18 cellular contexts compared by ENCODE assay signal in genomic region chr16:1335996-1336395, GRCh38. TPM values are rescaled to one million over a fixed set of nuclear protein-coding genes. Genes with fewer than 3 reads are reported as not detected.
DNase-seq lines count a peak whose midpoint lies in the region; FAIRE-seq and TF ChIP-seq lines count a peak whose summit lies in the region.
"Had no signal": no experiment of that assay in that cellular context is flagged by ENCODE, and none has a peak within 500 bp of the region (broad histone marks: within the 10 kb centered on the region; RNA-seq: fewer than 3 reads in every experiment).

No MANE protein-coding gene starts in this region.

- TF ChIP-seq CTCF in brain microvascular endothelial cell (IDR thresholded peaks at IDR 0.05; ENCODE audit: low read depth, low read length, missing control alignments), result peak; percentile 10

- H2AFZ ChIP-seq in neuron (ENCODE audit: low read depth, low read length), result no peak overlapping the region

- no peaks in the 10 kb centered on the region for H3K9me3 ChIP-seq in neuron (ENCODE audit: low read length)
- H3K9me3 ChIP-seq: prostate gland, thyroid gland had no signal

- no peak for FAIRE-seq in frontal cortex (lab: Jason Lieb, UNC)
- FAIRE-seq: bronchial epithelial cell, GM12891, TTC549 had no signal

- H3K36me3 Mint-ChIP-seq in IgD-negative memory B cell, result peaks cover 3% of the 10 kb centered on the region
- no peaks in the 10 kb centered on the region for H3K36me3 Mint-ChIP-seq in activated naive CD4-positive, alpha-beta T cell treated with anti-CD3 and anti-CD28 coated beads, Interleukin-2, amount 10 ng/mL, durations not matched to agents 7 days and 5 days

- H3K27me3 ChIP-seq in brain microvascular endothelial cell (replicated peaks) (peaks cover 49% of the 10 kb centered on the region), neuron (ENCODE audit: insufficient read depth, low read length) (peaks cover 22% of the 10 kb centered on the region)

- H3K4me3 Mint-ChIP-seq in IgD-negative memory B cell, result peak overlapping the region in 2 of 4 donors; percentile 37 to 75
- H3K4me3 Mint-ChIP-seq in activated naive CD4-positive, alpha-beta T cell treated with anti-CD3 and anti-CD28 coated beads, Interleukin-2, amount 10 ng/mL, durations not matched to agents 7 days and 5 days, result no peak overlapping the region

- no peaks in the 10 kb centered on the region for H3K9me3 Mint-ChIP-seq in IgD-negative memory B cell
- no peaks in the 10 kb centered on the region for H3K9me3 Mint-ChIP-seq in activated naive CD4-positive, alpha-beta T cell treated with anti-CD3 and anti-CD28 coated beads, Interleukin-2, amount 10 ng/mL, durations not matched to agents 7 days and 5 days

- H3K4me3 ChIP-seq in brain microvascular endothelial cell (ENCODE audit: low read depth, low read length) (no peak overlapping the region), neuron (ENCODE audit: low read length) (peak overlapping the region; percentile 20)
- H3K4me3 ChIP-seq: prostate gland, SJSA1, thyroid gland had no signal

- CTCF ChIA-PET in activated naive CD4-positive, alpha-beta T cell treated with anti-CD3 and anti-CD28 coated beads, Interleukin-2, amount 10 ng/mL, durations not matched to agents 7 days and 5 days (lab: Charles Lee), result no interaction called here

- H3K4me1 ChIP-seq in neuron (ENCODE audit: insufficient read depth, low read length), result peaks cover 54% of the 10 kb centered on the region

- H3K27ac ChIP-seq in brain microvascular endothelial cell, result no peak overlapping the region
- H3K27ac ChIP-seq: prostate gland, SJSA1, thyroid gland had no signal

- H3K36me3 ChIP-seq in brain microvascular endothelial cell (replicated peaks) (no peaks in the 10 kb centered on the region), neuron (ENCODE audit: insufficient read depth, low read length) (peaks cover under 1% of the 10 kb centered on the region)
- H3K36me3 ChIP-seq: prostate gland, SJSA1, thyroid gland had no signal

- peaks cover 6 to 24% (median 17%) of the 10 kb centered on the region in 3 donors for H3K4me1 Mint-ChIP-seq in IgD-negative memory B cell
- peaks cover 24% of the 10 kb centered on the region for H3K4me1 Mint-ChIP-seq in activated naive CD4-positive, alpha-beta T cell treated with anti-CD3 and anti-CD28 coated beads, Interleukin-2, amount 10 ng/mL, durations not matched to agents 7 days and 5 days

- in situ Hi-C loops in brain microvascular endothelial cell (cut with HindIII; ENCODE audit: low pct_ligation_motif_present, low sequenced_read_pairs), result no loop called here

- H3K27me3 Mint-ChIP-seq in IgD-negative memory B cell, result peaks cover 16% of the 10 kb centered on the region
- peaks cover 67% of the 10 kb centered on the region for H3K27me3 Mint-ChIP-seq in activated naive CD4-positive, alpha-beta T cell treated with anti-CD3 and anti-CD28 coated beads, Interleukin-2, amount 10 ng/mL, durations not matched to agents 7 days and 5 days

- DNase-seq in NCI-H748 (lab: John Stamatoyannopoulos, UW; ENCODE audit: unreplicated experiment) (peak; percentile 51), NCI-H748 treated with DMSO at 0.1 percent for 48 hours (lab: John Stamatoyannopoulos, UW) (no peak), brain microvascular endothelial cell (no peak), OCI-M2 (lab: John Stamatoyannopoulos, UW; ENCODE audit: unreplicated experiment) (no peak), frontal cortex (ENCODE audit: low spot score in 2 of 2) (no peak)
- DNase-seq in activated naive CD4-positive, alpha-beta T cell treated with anti-CD3 and anti-CD28 coated beads, Interleukin-2, amount 10 ng/mL, durations not matched to agents 7 days and 5 days, result no peak
- DNase-seq: activated effector memory CD4-positive, alpha-beta T cell treated with anti-CD3 and anti-CD28 coated beads, Interleukin-2, amount 50 U/mL, for 16 hours; islet precursor cell; NCI-H774; stimulated activated CD4-positive, alpha-beta T cell treated with anti-CD3 and anti-CD28 coated beads, Interleukin-15, amount 100 ng/mL, for 24 hours; thyroid gland had no signal

- H3K27ac Mint-ChIP-seq in IgD-negative memory B cell, result peak overlapping the region; percentile 80 to 86 (median 83)
- no peak overlapping the region for H3K27ac Mint-ChIP-seq in activated naive CD4-positive, alpha-beta T cell treated with anti-CD3 and anti-CD28 coated beads, Interleukin-2, amount 10 ng/mL, durations not matched to agents 7 days and 5 days

RNA-seq across cellular contexts. Expression of gene BAIAP3, which starts 2.6 kb away (rescaled TPM):
- polyA plus RNA-seq in IgD-negative memory B cell, result 26.0 TPM
- total RNA-seq in frontal cortex, result 11.4 TPM

RNA-seq across cellular contexts. Expression of gene TSR3, which starts 15.7 kb away (rescaled TPM):
- 116 TPM for polyA plus RNA-seq in IgD-negative memory B cell
- total RNA-seq in frontal cortex, result 39.5 TPM

RNA-seq across cellular contexts. Expression of gene GNPTG, which starts 15.7 kb away (rescaled TPM):
- 55.9 TPM for polyA plus RNA-seq in IgD-negative memory B cell
- total RNA-seq in frontal cortex, result 17.9 TPM

RNA-seq across cellular contexts. Expression of gene UBE2I, which starts 26.6 kb away (rescaled TPM):
- polyA plus RNA-seq in IgD-negative memory B cell, result 165 TPM
- total RNA-seq in frontal cortex, result 48.5 TPM
